Comparison of ENCODE assay signal across 16 cellular contexts in genomic region chrX:6778547-6779231, GRCh38.
DNase-seq lines count a peak whose midpoint lies in the region; ATAC-seq and TF ChIP-seq lines count a peak whose summit lies in the region.
"Had no signal": no experiment of that assay in that cellular context is flagged by ENCODE, and none has a peak within 500 bp of the region (broad histone marks: within the 10 kb centered on the region; RNA-seq: fewer than 3 reads in every experiment).

No MANE protein-coding gene starts in this region.

- H4K20me1 ChIP-seq in GM23338 (replicated peaks; ENCODE audit: insufficient read depth) = no peaks in the 10 kb centered on the region
- H4K20me1 ChIP-seq in mammary epithelial cell (ENCODE audit: insufficient read depth, low read length) = no peaks in the 10 kb centered on the region

- ATAC-seq in GM23338 (peak; percentile 92), esophagus mucosa (no peak)
- ATAC-seq in stimulated activated naive CD8-positive, alpha-beta T cell treated with anti-CD3 and anti-CD28 coated beads, Interleukin-15, Interleukin-2, amounts not matched to agents 100 U/mL and 50 U/mL, for 24 hours = no peak
- ATAC-seq: SK-N-SH treated with all-trans-retinoic acid at 6 μM for 48 hours; stimulated activated effector memory CD8-positive, alpha-beta T cell treated with anti-CD3 and anti-CD28 coated beads, Interleukin-12 subunit alpha, Interleukin-12 subunit beta, amount 100 ng/mL, for 72 hours had no signal

- H3K27ac ChIP-seq in GM23338 (ENCODE audit: low read depth) (peak overlapping the region; percentile 93), mammary epithelial cell (ENCODE audit: insufficient read depth, low read depth, low read length) (no peak overlapping the region)
- H3K27ac ChIP-seq: prostate gland, vagina had no signal

- H3K36me3 ChIP-seq in GM23338 (ENCODE audit: insufficient read depth) (no peaks in the 10 kb centered on the region), mammary epithelial cell (ENCODE audit: insufficient read depth, low read length) (no peaks in the 10 kb centered on the region)
- H3K36me3 ChIP-seq: prostate gland, vagina had no signal

- H2AFZ ChIP-seq in GM23338 (no peak overlapping the region), mammary epithelial cell (ENCODE audit: low read depth, low read length) (no peak overlapping the region)

- no peak overlapping the region for H3K9ac ChIP-seq in mammary epithelial cell (ENCODE audit: insufficient read depth, low read length)

- dilution Hi-C loops in mammary epithelial cell (cut with HindIII; ENCODE audit: low sequenced_read_pairs) = no loop called here

- DNase-seq in GM23338 (ENCODE audit: low spot score) = peak; percentile 60
- peak; percentile 70 for DNase-seq in astrocyte of the hippocampus (ENCODE audit: low read depth, low spot score)
- peak; percentile 41 for DNase-seq in iPS-NIHi7 (ENCODE audit: extremely low spot score)
- DNase-seq in osteocyte (ENCODE audit: extremely low spot score, unreplicated experiment) = no peak
- DNase-seq in stimulated activated naive CD8-positive, alpha-beta T cell treated with anti-CD3 and anti-CD28 coated beads, Interleukin-15, Interleukin-2, amounts not matched to agents 100 U/mL and 50 U/mL, for 24 hours = no peak
- no peak for DNase-seq in mammary epithelial cell
- DNase-seq in kidney glomerular epithelial cell (lab: John Stamatoyannopoulos, UW) = no peak
- DNase-seq: activated naive CD8-positive, alpha-beta T cell treated with anti-CD3 and anti-CD28 coated beads for 36 hours; DMS53; NCI-H2081 treated with DMSO at 0.1 percent for 48 hours; stimulated activated CD4-positive, alpha-beta T cell treated with anti-CD3 and anti-CD28 coated beads, Interleukin-2, amount 100 ng/mL, for 48 hours had no signal

- H3K9me3 ChIP-seq in mammary epithelial cell (replicated peaks; ENCODE audit: insufficient read depth, low read length) = peaks cover 7% of the 10 kb centered on the region
- H3K9me3 ChIP-seq: prostate gland, vagina had no signal

- intact Hi-C loops in mammary epithelial cell (cut with micrococcal nuclease) = no loop called here

- 0 out of 2 replicates have a peak, but pooled peaks cover 6% of the 10 kb centered on the region for H3F3A ChIP-seq in GM23338 (replicated peaks; ENCODE audit: low read depth)

- in situ Hi-C loops in mammary epithelial cell (cut with MboI; ENCODE audit: low sequenced_read_pairs in 2 of 2) = no loop called here

- H3K4me3 Mint-ChIP-seq in GM23338 (peak overlapping the region; percentile 47), osteocyte (ENCODE audit: unreplicated experiment) (peak overlapping the region; percentile 60)
- H3K4me3 Mint-ChIP-seq: activated naive CD8-positive, alpha-beta T cell treated with anti-CD3 and anti-CD28 coated beads for 36 hours; stimulated activated effector memory CD8-positive, alpha-beta T cell treated with anti-CD3 and anti-CD28 coated beads, Interleukin-12 subunit alpha, Interleukin-12 subunit beta, amount 100 ng/mL, for 72 hours had no signal

- H3K9me2 ChIP-seq in GM23338 (ENCODE audit: insufficient read depth) = no peaks in the 10 kb centered on the region

- TF ChIP-seq CTCF in GM23338 (conservative IDR thresholded peaks at IDR 0.05; ENCODE audit: low read depth in 2 of 2) (no peak), osteocyte (IDR thresholded peaks at IDR 0.05) (no peak), mammary epithelial cell (conservative IDR thresholded peaks at IDR 0.05 in 1 of 2, IDR thresholded peaks at IDR 0.05 in 1 of 2; ENCODE audit: extremely low read depth in 1 of 2, insufficient read depth in 1 of 2, low read depth in 1 of 2, low read length in 2 of 2) (no peak)

- peaks cover 25% of the 10 kb centered on the region for H3K4me1 Mint-ChIP-seq in GM23338
- H3K4me1 Mint-ChIP-seq in osteocyte (ENCODE audit: unreplicated experiment) = peaks cover 12% of the 10 kb centered on the region
- H3K4me1 Mint-ChIP-seq: activated naive CD8-positive, alpha-beta T cell treated with anti-CD3 and anti-CD28 coated beads for 36 hours; stimulated activated effector memory CD8-positive, alpha-beta T cell treated with anti-CD3 and anti-CD28 coated beads, Interleukin-12 subunit alpha, Interleukin-12 subunit beta, amount 100 ng/mL, for 72 hours had no signal

- H3K27ac Mint-ChIP-seq in GM23338 (peak overlapping the region; percentile 75), osteocyte (ENCODE audit: unreplicated experiment) (peak overlapping the region; percentile 48)
- H3K27ac Mint-ChIP-seq: activated naive CD8-positive, alpha-beta T cell treated with anti-CD3 and anti-CD28 coated beads for 36 hours; stimulated activated effector memory CD8-positive, alpha-beta T cell treated with anti-CD3 and anti-CD28 coated beads, Interleukin-12 subunit alpha, Interleukin-12 subunit beta, amount 100 ng/mL, for 72 hours had no signal

- H3K4me2 ChIP-seq in GM23338 (peak overlapping the region; percentile 58), mammary epithelial cell (ENCODE audit: insufficient read depth, low read depth, low read length) (no peak overlapping the region)

- H3K9me3 Mint-ChIP-seq in GM23338 (no peaks in the 10 kb centered on the region), osteocyte (ENCODE audit: unreplicated experiment) (no peaks in the 10 kb centered on the region)
- H3K9me3 Mint-ChIP-seq: activated naive CD8-positive, alpha-beta T cell treated with anti-CD3 and anti-CD28 coated beads for 36 hours; stimulated activated effector memory CD8-positive, alpha-beta T cell treated with anti-CD3 and anti-CD28 coated beads, Interleukin-12 subunit alpha, Interleukin-12 subunit beta, amount 100 ng/mL, for 72 hours had no signal

- CTCF ChIA-PET in mammary epithelial cell (lab: Charles Lee; ENCODE audit: low non-redundant PET) = no interaction called here

- 21% methylated on average over 17 of the region's 19 CpGs for WGBS in mammary epithelial cell (ENCODE audit: low coverage, missing lambda C conversion rate)

- H3K36me3 Mint-ChIP-seq in GM23338 (ENCODE audit: low read depth) (no peaks in the 10 kb centered on the region), osteocyte (ENCODE audit: unreplicated experiment) (no peaks in the 10 kb centered on the region)
- H3K36me3 Mint-ChIP-seq: activated naive CD8-positive, alpha-beta T cell treated with anti-CD3 and anti-CD28 coated beads for 36 hours; stimulated activated effector memory CD8-positive, alpha-beta T cell treated with anti-CD3 and anti-CD28 coated beads, Interleukin-12 subunit alpha, Interleukin-12 subunit beta, amount 100 ng/mL, for 72 hours had no signal

- H3K79me2 ChIP-seq in GM23338 (replicated peaks; ENCODE audit: insufficient read depth) (no peaks in the 10 kb centered on the region), mammary epithelial cell (ENCODE audit: insufficient read depth, low read length) (no peaks in the 10 kb centered on the region)

- H3K4me3 ChIP-seq in GM23338 (peak overlapping the region; percentile 34; the same call in 1 of the 2 replicates), mammary epithelial cell (replicated peaks in 1 of 3; ENCODE audit: insufficient read depth in 1 of 3, low read depth in 2 of 3, low read length in 3 of 3) (no peak overlapping the region)
- H3K4me3 ChIP-seq: prostate gland, vagina had no signal

- BruUV-seq in mammary epithelial cell (replicated peaks; lab: Mats Ljungman, UMichigan) = no TSS peak

- H3K4me1 ChIP-seq in GM23338 (ENCODE audit: insufficient read depth) (peaks cover 16% of the 10 kb centered on the region), mammary epithelial cell (ENCODE audit: insufficient read depth, low read length) (no peaks in the 10 kb centered on the region)
- H3K4me1 ChIP-seq: prostate gland, vagina had no signal

- no peaks in the 10 kb centered on the region for H3K27me3 ChIP-seq in GM23338 (ENCODE audit: insufficient read depth)
- H3K27me3 ChIP-seq in mammary epithelial cell (ENCODE audit: insufficient read depth, low read length) = no peaks in the 10 kb centered on the region
- H3K27me3 ChIP-seq: vagina had no signal

- H3K27me3 Mint-ChIP-seq in GM23338 (ENCODE audit: insufficient read depth, low read depth, poor library complexity) = peaks cover 3% of the 10 kb centered on the region
- peaks cover 11% of the 10 kb centered on the region for H3K27me3 Mint-ChIP-seq in osteocyte (ENCODE audit: unreplicated experiment)
- H3K27me3 Mint-ChIP-seq: activated naive CD8-positive, alpha-beta T cell treated with anti-CD3 and anti-CD28 coated beads for 36 hours had no signal

TF ChIP-seq in GM23338, 12 proteins besides CTCF, POLR2A, EP300 and RAD21 (continues in another document):
- TF ChIP-seq CREB1 (CRISPR knock-in tag; IDR thresholded peaks at IDR 0.05; ENCODE audit: low read depth) (no peak), ZNF114 (CRISPR knock-in tag; IDR thresholded peaks at IDR 0.05) (no peak), EZH2phosphoT487 (IDR thresholded peaks at IDR 0.05; ENCODE audit: unreplicated experiment) (no peak)

Comparison
In these comparisons a context has a peak if more than half of its experiments do, and no peak if none do; other contexts are left out.
1. DNase-seq: peak in GM23338 (single experiment), astrocyte of the hippocampus (single experiment) and iPS-NIHi7 (single experiment); none in osteocyte (single experiment), stimulated activated naive CD8-positive, alpha-beta T cell treated with anti-CD3 and anti-CD28 coated beads, Interleukin-15, Interleukin-2, amounts not matched to agents 100 U/mL and 50 U/mL, for 24 hours (single experiment), mammary epithelial cell (single experiment) and kidney glomerular epithelial cell (single experiment).